ENCODE assay signal across 18 cellular contexts in the genomic region with DNA sequence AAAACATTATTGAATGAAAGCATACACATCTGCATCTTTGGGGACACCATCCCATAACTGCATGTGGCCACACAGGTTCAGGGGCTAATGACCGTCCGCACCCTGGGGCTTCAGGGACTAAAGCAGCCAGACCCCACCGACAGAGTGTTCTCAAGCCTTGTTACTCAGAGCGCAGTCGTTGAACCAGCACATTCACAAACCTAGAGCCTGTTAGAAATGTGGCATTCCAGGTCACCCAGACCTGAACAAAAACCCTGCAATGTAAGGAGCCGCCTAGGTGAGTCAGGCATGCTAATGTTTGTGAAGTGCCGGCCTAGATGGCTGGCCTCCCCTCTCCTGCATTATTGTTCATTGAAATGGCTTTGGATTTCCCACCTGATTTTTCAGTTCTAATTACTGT. TPM values are rescaled to one million over a fixed set of nuclear protein-coding genes. Genes with fewer than 3 reads are reported as not detected.
DNase-seq lines count a peak whose midpoint lies in the region; ATAC-seq, FAIRE-seq and TF ChIP-seq lines count a peak whose summit lies in the region.
"Had no signal": no experiment of that assay in that cellular context is flagged by ENCODE, and none has a peak within 500 bp of the region (broad histone marks: within the 10 kb centered on the region; RNA-seq: fewer than 3 reads in every experiment).

No MANE protein-coding gene starts in this region.

- peaks cover 37% of the 10 kb centered on the region for H3K4me1 ChIP-seq in HUES48 (ENCODE audit: control insufficient read depth, insufficient read depth, low read length)
- peaks cover 17% of the 10 kb centered on the region for H3K4me1 ChIP-seq in keratinocyte (ENCODE audit: control insufficient read depth, extremely low read depth, insufficient read depth, low read length)
- peaks cover 32% of the 10 kb centered on the region for H3K4me1 ChIP-seq in smooth muscle cell (ENCODE audit: low read depth)

- dilution Hi-C loops in keratinocyte (cut with MboI; ENCODE audit: extremely low pct_ligation_motif_present, low sequenced_read_pairs) = no loop called here

- H3K27ac ChIP-seq in HUES48 (ENCODE audit: low read depth, low read length) (peak overlapping the region; percentile 79), keratinocyte (ENCODE audit: control insufficient read depth, insufficient read depth, low read length) (no peak overlapping the region), smooth muscle cell (ENCODE audit: low read depth) (peak overlapping the region; percentile 38)

- peak; percentile 87 for FAIRE-seq in bronchial epithelial cell (lab: Jason Lieb, UNC)
- peak; percentile 36 for FAIRE-seq in keratinocyte (lab: Jason Lieb, UNC)
- FAIRE-seq: frontal cortex, RCC 7860 had no signal

- H3K36me3 ChIP-seq in HUES48 (ENCODE audit: control insufficient read depth, insufficient read depth, low read length) = no peaks in the 10 kb centered on the region
- H3K36me3 ChIP-seq in bronchial epithelial cell (ENCODE audit: control insufficient read depth, insufficient read depth, low read length) = no peaks in the 10 kb centered on the region
- no peaks in the 10 kb centered on the region for H3K36me3 ChIP-seq in keratinocyte (ENCODE audit: control insufficient read depth in 2 of 2, extremely low read depth in 1 of 2, insufficient read depth in 2 of 2, low read length in 2 of 2)
- no peaks in the 10 kb centered on the region for H3K36me3 ChIP-seq in smooth muscle cell (ENCODE audit: low read depth)

- no peaks in the 10 kb centered on the region for H4K20me1 ChIP-seq in keratinocyte (ENCODE audit: control insufficient read depth, extremely low read depth, insufficient read depth, low read length)
- no peaks in the 10 kb centered on the region for H4K20me1 ChIP-seq in smooth muscle cell (ENCODE audit: low read depth)

- H3K9me1 ChIP-seq in keratinocyte (ENCODE audit: control insufficient read depth, extremely low read depth, insufficient read depth, low read length) = no peaks in the 10 kb centered on the region

- H3K27me3 ChIP-seq in HUES48 (ENCODE audit: control insufficient read depth, insufficient read depth, low read length) = no peaks in the 10 kb centered on the region
- no peaks in the 10 kb centered on the region for H3K27me3 ChIP-seq in bronchial epithelial cell (ENCODE audit: control insufficient read depth, insufficient read depth, low read length)
- no peaks in the 10 kb centered on the region for H3K27me3 ChIP-seq in keratinocyte (ENCODE audit: control insufficient read depth, extremely low read depth, insufficient read depth, low read length)
- no peaks in the 10 kb centered on the region for H3K27me3 ChIP-seq in smooth muscle cell (ENCODE audit: low read depth)
- H3K27me3 ChIP-seq: spleen had no signal

- H2AFZ ChIP-seq in keratinocyte (ENCODE audit: control insufficient read depth, low read length) (no peak overlapping the region), smooth muscle cell (ENCODE audit: low read depth) (no peak overlapping the region)

- DNase-seq in bronchial epithelial cell (ENCODE audit: low read depth) = peak; percentile 38
- DNase-seq in keratinocyte (ENCODE audit: low read depth, low spot score) = peak; percentile 11
- no peak for DNase-seq in smooth muscle cell (lab: John Stamatoyannopoulos, UW; ENCODE audit: unreplicated experiment)
- DNase-seq in stimulated activated CD4-positive, alpha-beta T cell treated with anti-CD3 and anti-CD28 coated beads, Interleukin-2, amount 100 ng/mL, for 48 hours = no peak
- no peak for DNase-seq in medulla oblongata (ENCODE audit: extremely low spot score)
- DNase-seq in dermis blood vessel endothelial cell = no peak
- DNase-seq: activated CD4-positive, alpha-beta T cell treated with anti-CD3 and anti-CD28 coated beads, Interleukin-2, amount 50 U/mL, for 1 hour; activated naive CD8-positive, alpha-beta T cell treated with anti-CD3 and anti-CD28 coated beads, Interleukin-2, amount 50 U/mL, for 24 hours; CD4-positive, CD25-positive, alpha-beta regulatory T cell; KBM-7; NCI-H1694; NCI-H2227 treated with DMSO at 0.1 percent for 48 hours; spleen had no signal

- no peak for ATAC-seq in HG02610 (IDR thresholded peaks at IDR 0.05; ENCODE audit: unreplicated experiment)
- ATAC-seq: activated naive CD8-positive, alpha-beta T cell treated with anti-CD3 and anti-CD28 coated beads, Interleukin-2, amount 50 U/mL, for 24 hours; activated T-helper 17 cell treated with anti-CD3 and anti-CD28 coated beads, Interleukin-2, amount 50 U/mL, for 72 hours had no signal

- WGBS in smooth muscle cell (ENCODE audit: low lambda C conversion rate) = 55% methylated on average over 7 of the region's 7 CpGs

- no peaks in the 10 kb centered on the region for H3K79me2 ChIP-seq in keratinocyte (ENCODE audit: control insufficient read depth, insufficient read depth, low read length)
- no peaks in the 10 kb centered on the region for H3K79me2 ChIP-seq in smooth muscle cell (ENCODE audit: low read depth)

- H3K4me2 ChIP-seq in keratinocyte (ENCODE audit: control insufficient read depth, extremely low read depth, insufficient read depth, low read depth, low read length) = no peak overlapping the region
- no peak overlapping the region for H3K4me2 ChIP-seq in smooth muscle cell

- no peak overlapping the region for H3K4me3 ChIP-seq in HUES48 (ENCODE audit: low read depth, low read length)
- no peak overlapping the region for H3K4me3 ChIP-seq in bronchial epithelial cell (ENCODE audit: low read depth, low read length)
- H3K4me3 ChIP-seq in keratinocyte (ENCODE audit: control insufficient read depth in 2 of 3, extremely low read depth in 1 of 3, insufficient read depth in 2 of 3, low read depth in 1 of 3, low read length in 3 of 3) = no peak overlapping the region
- no peak overlapping the region for H3K4me3 ChIP-seq in smooth muscle cell
- H3K4me3 ChIP-seq: spleen had no signal

- H3K9me3 ChIP-seq in HUES48 (ENCODE audit: control insufficient read depth, insufficient read depth, low read length) = no peaks in the 10 kb centered on the region
- no peaks in the 10 kb centered on the region for H3K9me3 ChIP-seq in keratinocyte (ENCODE audit: control insufficient read depth, low read depth, low read length)
- no peaks in the 10 kb centered on the region for H3K9me3 ChIP-seq in smooth muscle cell (replicated peaks; ENCODE audit: low read depth)
- H3K9me3 ChIP-seq: spleen had no signal

- no peak overlapping the region for H3K9ac ChIP-seq in HUES48 (ENCODE audit: low read depth, low read length)
- H3K9ac ChIP-seq in keratinocyte (ENCODE audit: control insufficient read depth, extremely low read depth, insufficient read depth, low read length) = no peak overlapping the region
- no peak overlapping the region for H3K9ac ChIP-seq in smooth muscle cell (ENCODE audit: low read depth)

- no peak for TF ChIP-seq CTCF in bronchial epithelial cell (IDR thresholded peaks at IDR 0.05; ENCODE audit: insufficient read depth, low read length, severe bottlenecking)
- TF ChIP-seq CTCF in keratinocyte (optimal IDR thresholded peaks at IDR 0.05 in 1 of 3, IDR thresholded peaks at IDR 0.05 in 1 of 3, conservative IDR thresholded peaks at IDR 0.05 in 1 of 3; ENCODE audit: extremely low read depth in 1 of 3, insufficient read depth in 2 of 3, low read length in 3 of 3) = no peak
- no peak for TF ChIP-seq CTCF in smooth muscle cell (IDR thresholded peaks at IDR 0.05; ENCODE audit: borderline replicate concordance, insufficient read depth, poor library complexity, severe bottlenecking)

- H3F3A ChIP-seq in smooth muscle cell (ENCODE audit: low read depth) = no peaks in the 10 kb centered on the region

RNA-seq across cellular contexts. Expression of a gene that starts 52.3 kb away (rescaled TPM):
- 46.6 and 68.1 TPM in 2 replicates for total RNA-seq in bronchial epithelial cell
- 85.8 to 146 TPM (median 124 TPM) in 3 replicates for polyA plus RNA-seq in keratinocyte
- polyA plus RNA-seq in keratinocyte (2011; ENCODE audit: low read depth) = 34.3 TPM
- 50.9 and 112 TPM in 2 replicates for polyA plus RNA-seq in keratinocyte (2011; cell fraction: cytosol; rRNA removed)
- 146 and 190 TPM in 2 replicates for polyA plus RNA-seq in keratinocyte (2011; cell fraction: nucleus; rRNA removed)
- 57.9 and 59.7 TPM in 2 replicates for polyA plus RNA-seq in keratinocyte (2012; ENCODE audit: low replicate concordance)
- polyA minus RNA-seq in keratinocyte = 83.0 to 239 TPM (median 181 TPM) in 3 replicates
- 73.3 TPM for polyA minus RNA-seq in keratinocyte (2011; cell fraction: cytosol; rRNA and poly(A)+ RNA removed)
- polyA minus RNA-seq in keratinocyte (2011; cell fraction: nucleus; rRNA and poly(A)+ RNA removed) = 131 and 227 TPM in 2 replicates
- 25.7 and 28.3 TPM in 2 replicates for total RNA-seq in smooth muscle cell
- polyA plus RNA-seq in smooth muscle cell = 9.5 and 12.3 TPM in 2 replicates
- total RNA-seq in dermis blood vessel endothelial cell = 24.8 and 39.4 TPM in 2 replicates

Comparison
In these comparisons a context has a peak if more than half of its experiments do, and no peak if none do; other contexts are left out.
1. DNase-seq: peak in bronchial epithelial cell (single experiment) and keratinocyte (single experiment); none in smooth muscle cell (single experiment), stimulated activated CD4-positive, alpha-beta T cell treated with anti-CD3 and anti-CD28 coated beads, Interleukin-2, amount 100 ng/mL, for 48 hours (0 of 2), medulla oblongata (single experiment) and dermis blood vessel endothelial cell (single experiment).